ENCODE assay signal across 8 cellular contexts in the genomic region with DNA sequence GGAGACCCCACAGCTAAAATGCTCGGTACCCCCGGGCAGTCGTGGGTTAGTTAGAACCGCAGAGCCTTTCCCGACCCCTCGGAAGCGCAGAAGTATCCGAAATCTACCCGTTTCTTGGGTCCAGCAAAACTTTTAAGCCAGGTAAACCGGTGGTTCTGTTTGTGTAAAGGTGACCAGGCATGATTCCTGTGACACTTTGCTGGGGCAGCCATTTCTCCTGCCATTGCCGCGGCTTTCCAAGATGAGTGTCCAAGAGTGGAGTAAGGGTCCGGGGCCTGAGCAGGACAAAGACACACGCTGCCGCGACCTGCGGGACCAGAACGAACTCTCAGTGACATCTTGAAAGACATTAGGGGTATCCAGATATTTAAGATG. TPM values are rescaled to one million over a fixed set of nuclear protein-coding genes. Genes with fewer than 3 reads are reported as not detected.
DNase-seq lines count a peak whose midpoint lies in the region; ATAC-seq and TF ChIP-seq lines count a peak whose summit lies in the region.

No MANE protein-coding gene starts in this region.

- POLR2A ChIA-PET in CD8-positive, alpha-beta T cell (lab: Charles Lee): no interaction called here

- intact Hi-C loops in CD8-positive, alpha-beta T cell (cut with DNase I, micrococcal nuclease): no loop called here

- no peaks in the 10 kb centered on the region for H3K27me3 ChIP-seq in CD8-positive, alpha-beta T cell (ENCODE audit: insufficient read depth, low read length)
- no peaks in the 10 kb centered on the region for H3K27me3 ChIP-seq in duodenal mucosa (ENCODE audit: control insufficient read depth in 1 of 2, insufficient read depth in 2 of 2, low read length in 2 of 2)

- no peak for DNase-seq in CD8-positive, alpha-beta T cell
- DNase-seq in naive B cell: no peak
- no peak for DNase-seq in Kasumi-1 (lab: John Stamatoyannopoulos, UW)
- DNase-seq in GM10266 (ENCODE audit: extremely low spot score): no peak

- no peak overlapping the region for H3K27ac ChIP-seq in CD8-positive, alpha-beta T cell (ENCODE audit: low read depth, low read length)
- peak overlapping the region; percentile 74 for H3K27ac ChIP-seq in duodenal mucosa (ENCODE audit: low read depth, low read length)

- peaks cover 4% of the 10 kb centered on the region for H3K4me1 ChIP-seq in CD8-positive, alpha-beta T cell (ENCODE audit: insufficient read depth, low read length)
- peaks cover 0 to 6% of the 10 kb centered on the region in 2 donors for H3K4me1 ChIP-seq in duodenal mucosa (ENCODE audit: control insufficient read depth in 1 of 2, insufficient read depth in 2 of 2, low read length in 2 of 2)

- peak overlapping the region; percentile 86 to 94 for H3K9ac ChIP-seq in duodenal mucosa (ENCODE audit: low read depth in 1 of 2, low read length in 2 of 2)

- H3K36me3 ChIP-seq in CD8-positive, alpha-beta T cell (ENCODE audit: insufficient read depth, low read length): no peaks in the 10 kb centered on the region
- peaks cover 12 to 24% of the 10 kb centered on the region in 2 donors for H3K36me3 ChIP-seq in duodenal mucosa (ENCODE audit: control insufficient read depth in 1 of 2, insufficient read depth in 2 of 2, low read length in 2 of 2)

- H3K4me3 Mint-ChIP-seq in CD8-positive, alpha-beta T cell: peak overlapping the region; percentile 71
- peak overlapping the region; percentile 58 to 85 (median 69) for H3K4me3 Mint-ChIP-seq in IgD-negative memory B cell
- H3K4me3 Mint-ChIP-seq in naive B cell: peak overlapping the region; percentile 61 to 82 (median 77)

- H3K4me1 Mint-ChIP-seq in CD8-positive, alpha-beta T cell (ENCODE audit: low read depth): peaks cover 6% of the 10 kb centered on the region
- H3K4me1 Mint-ChIP-seq in IgD-negative memory B cell (peaks cover 5 to 11% (median 8%) of the 10 kb centered on the region in 3 donors), naive B cell (peaks cover 0 to 9% (median 0%) of the 10 kb centered on the region in 3 donors)

- no peaks in the 10 kb centered on the region for H3K9me3 ChIP-seq in CD8-positive, alpha-beta T cell (ENCODE audit: low read length)
- no peaks in the 10 kb centered on the region for H3K9me3 ChIP-seq in duodenal mucosa (ENCODE audit: control insufficient read depth in 1 of 2, low read length in 2 of 2)

- H3K36me3 Mint-ChIP-seq in CD8-positive, alpha-beta T cell: peaks cover 23% of the 10 kb centered on the region
- H3K36me3 Mint-ChIP-seq in IgD-negative memory B cell: peaks cover 2% of the 10 kb centered on the region
- peaks cover 8 to 16% of the 10 kb centered on the region in 2 donors for H3K36me3 Mint-ChIP-seq in naive B cell

- CTCF ChIA-PET in CD8-positive, alpha-beta T cell (lab: Charles Lee): interaction anchor here (1.2 kb wide), 1 partner anchor 322 kb away, joined by 4 read pairs; a partner anchor contains a TSS

- ATAC-seq in CD8-positive, alpha-beta T cell: no peak
- ATAC-seq in naive B cell (ENCODE audit: low read depth in 2 of 2): no peak
- no peak for ATAC-seq in HG03442 (IDR thresholded peaks at IDR 0.05; ENCODE audit: unreplicated experiment)
- no peak for ATAC-seq in GM18858 (IDR thresholded peaks at IDR 0.05; ENCODE audit: unreplicated experiment)

- TF ChIP-seq CTCF in CD8-positive, alpha-beta T cell (IDR thresholded peaks at IDR 0.05): no peak
- no peak for TF ChIP-seq CTCF in GM10266 (IDR thresholded peaks at IDR 0.05; ENCODE audit: control insufficient read depth, insufficient read depth, low read depth, missing control alignments)

- no peaks in the 10 kb centered on the region for H3K9me3 Mint-ChIP-seq in CD8-positive, alpha-beta T cell
- H3K9me3 Mint-ChIP-seq in IgD-negative memory B cell: no peaks in the 10 kb centered on the region
- H3K9me3 Mint-ChIP-seq in naive B cell: no peaks in the 10 kb centered on the region

- no peak overlapping the region for H3K27ac Mint-ChIP-seq in CD8-positive, alpha-beta T cell
- peak overlapping the region in 1 of 3 donors; percentile 35 for H3K27ac Mint-ChIP-seq in IgD-negative memory B cell
- H3K27ac Mint-ChIP-seq in naive B cell: peak overlapping the region in 1 of 6 donors; percentile 63

- H3K4me3 ChIP-seq in CD8-positive, alpha-beta T cell (ENCODE audit: low read depth, low read length): peak overlapping the region; percentile 53
- peak overlapping the region; percentile 74 to 87 for H3K4me3 ChIP-seq in duodenal mucosa (ENCODE audit: low read depth in 1 of 2, low read length in 2 of 2)

- H3K27me3 Mint-ChIP-seq in CD8-positive, alpha-beta T cell (ENCODE audit: low read depth): no peaks in the 10 kb centered on the region
- H3K27me3 Mint-ChIP-seq in IgD-negative memory B cell: no peaks in the 10 kb centered on the region
- no peaks in the 10 kb centered on the region for H3K27me3 Mint-ChIP-seq in naive B cell

RNA-seq across cellular contexts. Expression of a gene that starts 0.7 kb away (rescaled TPM):
- under 1 TPM; 0.16 to 0.22 TPM for total RNA-seq in CD8-positive, alpha-beta T cell
- polyA plus RNA-seq in IgD-negative memory B cell: 2.5 TPM
- polyA plus RNA-seq in naive B cell (ENCODE audit: low read depth in 6 of 6): under 1 TPM in 5 of 6 donors, not detected in 1; 0.16 to 0.36 (median 0.32) TPM

RNA-seq across cellular contexts. Expression of a gene that starts 46.0 kb away (rescaled TPM):
- 10 to 100 TPM; 19.5 to 22.2 TPM for total RNA-seq in CD8-positive, alpha-beta T cell
- polyA plus RNA-seq in IgD-negative memory B cell (29.6 TPM), naive B cell (ENCODE audit: low read depth in 6 of 6) (10 to 100 TPM; 23.4 to 35.3 (median 28.8) TPM)

RNA-seq across cellular contexts. Expression of a gene that starts 46.3 kb away (rescaled TPM):
- total RNA-seq in CD8-positive, alpha-beta T cell: 10 to 100 TPM; 10.2 to 12.1 TPM
- 81.3 TPM for polyA plus RNA-seq in IgD-negative memory B cell
- polyA plus RNA-seq in naive B cell (ENCODE audit: low read depth in 6 of 6): 10 to 100 TPM; 49.1 to 98.0 (median 79.9) TPM

RNA-seq across cellular contexts. Expression of a gene that starts 46.3 kb away (rescaled TPM):
- 10 to 100 TPM; 51.3 to 56.6 TPM for total RNA-seq in CD8-positive, alpha-beta T cell
- polyA plus RNA-seq in IgD-negative memory B cell: 104 TPM
- 100 to 1,000 TPM in 5 of 6 donors, 10 to 100 TPM in 1; 91.6 to 165 (median 120) TPM for polyA plus RNA-seq in naive B cell (ENCODE audit: low read depth in 6 of 6)
